9 cellular contexts compared by ENCODE assay signal in the genomic region with DNA sequence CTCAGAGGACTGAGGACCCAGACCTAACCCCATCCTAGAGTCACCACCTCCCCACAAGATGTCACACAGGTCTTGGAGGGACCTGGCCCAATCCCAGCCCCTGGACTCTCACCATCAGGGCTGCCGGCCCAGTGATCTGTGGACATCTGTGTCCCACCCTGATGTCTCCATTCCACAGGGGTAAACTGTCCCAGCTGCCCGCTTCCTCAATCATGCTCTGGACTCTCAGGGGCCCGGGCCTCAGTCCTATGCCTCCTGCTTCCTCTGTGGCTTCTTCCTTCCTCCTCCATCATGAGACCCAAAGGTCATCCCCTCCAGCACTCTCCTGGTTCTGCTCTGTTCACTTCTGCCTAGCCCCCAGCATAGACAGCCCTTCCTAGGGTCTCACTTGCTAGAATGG. TPM values are rescaled to one million over a fixed set of nuclear protein-coding genes. Genes with fewer than 3 reads are reported as not detected.
DNase-seq lines count a peak whose midpoint lies in the region; ATAC-seq and TF ChIP-seq lines count a peak whose summit lies in the region.
"Had no signal": no experiment of that assay in that cellular context is flagged by ENCODE, and none has a peak within 500 bp of the region (broad histone marks: within the 10 kb centered on the region; RNA-seq: fewer than 3 reads in every experiment).

No MANE protein-coding gene starts in this region.

- H3K36me3 Mint-ChIP-seq in naive B cell: no peaks in the 10 kb centered on the region

- no peaks in the 10 kb centered on the region for H3K9me3 Mint-ChIP-seq in naive B cell

- H3K4me3 Mint-ChIP-seq in naive B cell: peak overlapping the region; percentile 60 to 99 (median 74)

- DNase-seq in AG04449 (ENCODE audit: low read depth, low spot score) (no peak), choroid plexus epithelial cell (ENCODE audit: low read depth) (no peak), naive B cell (no peak), mesenteric fat pad (ENCODE audit: low spot score) (no peak), NCI-H510A (lab: John Stamatoyannopoulos, UW) (no peak)
- no peak for DNase-seq in stimulated activated CD4-positive, alpha-beta T cell treated with anti-CD3 and anti-CD28 coated beads, Interleukin-2, amount 100 ng/mL, for 24 hours
- DNase-seq: NCI-H774 had no signal

- H3K27me3 Mint-ChIP-seq in naive B cell: no peaks in the 10 kb centered on the region

- no peak for ATAC-seq in naive B cell (ENCODE audit: low read depth in 2 of 2)
- no peak for ATAC-seq in HG03469 (IDR thresholded peaks at IDR 0.05; ENCODE audit: unreplicated experiment)

- H3K4me1 Mint-ChIP-seq in naive B cell: peaks cover 64 to 84% (median 69%) of the 10 kb centered on the region in 3 donors

- CTCF ChIA-PET in AG04449 (lab: Yijun Ruan, JAX): interaction anchor here (1.0 to 15.0 kb wide), 8 partner anchors 14 to 570 kb away, joined by 3 to 207 read pairs (median 4); a partner anchor contains a TSS

- TF ChIP-seq CTCF in AG04449 (IDR thresholded peaks at IDR 0.05; ENCODE audit: insufficient read depth, low read length, missing control alignments) (no peak), choroid plexus epithelial cell (conservative IDR thresholded peaks at IDR 0.05; ENCODE audit: low read depth, low read length) (no peak)

- H3K27ac Mint-ChIP-seq in naive B cell: peak overlapping the region; percentile 64 to 98 (median 91)

- H3K27ac ChIP-seq in KOPT-K1 (ENCODE audit: low read depth, low read length, poor library complexity, severe bottlenecking): peak overlapping the region; percentile 85

- POLR2A ChIA-PET in AG04449 (lab: Yijun Ruan, JAX): interaction anchor here (0.7 to 1.0 kb wide), 2 partner anchors 94 to 99 kb away, joined by 3 read pairs; a partner anchor contains a TSS

- no peaks in the 10 kb centered on the region for H3K9me3 ChIP-seq in KOPT-K1 (ENCODE audit: insufficient read depth, low read length, poor library complexity, severe bottlenecking)

- H3K4me3 ChIP-seq in AG04449 (ENCODE audit: low read depth, low read length) (peak overlapping the region; percentile 77), choroid plexus epithelial cell (ENCODE audit: low read depth, low read length) (peak overlapping the region; percentile 17)

- H3K36me3 ChIP-seq in KOPT-K1 (ENCODE audit: insufficient read depth, low read length): peaks cover 33% of the 10 kb centered on the region; the same call in 1 of the 2 replicates

RNA-seq across cellular contexts. Expression of a gene that starts 32.2 kb away (rescaled TPM):
- polyA plus RNA-seq in naive B cell (ENCODE audit: low read depth in 6 of 6): 10 to 100 TPM in 5 of 6 donors, 1 to 10 TPM in 1; 3.3 to 30.2 (median 14.0) TPM
- total RNA-seq in mesenteric fat pad: 80.6 TPM

RNA-seq across cellular contexts. Expression of a gene that starts 45.8 kb away (rescaled TPM):
- polyA plus RNA-seq in naive B cell (ENCODE audit: low read depth in 6 of 6): under 1 TPM in 3 of 6 donors, not detected in 3; 0.18 to 0.44 (median 0.36) TPM
- total RNA-seq in mesenteric fat pad: 125 TPM
